8 cellular contexts compared by ENCODE assay signal in the genomic region with DNA sequence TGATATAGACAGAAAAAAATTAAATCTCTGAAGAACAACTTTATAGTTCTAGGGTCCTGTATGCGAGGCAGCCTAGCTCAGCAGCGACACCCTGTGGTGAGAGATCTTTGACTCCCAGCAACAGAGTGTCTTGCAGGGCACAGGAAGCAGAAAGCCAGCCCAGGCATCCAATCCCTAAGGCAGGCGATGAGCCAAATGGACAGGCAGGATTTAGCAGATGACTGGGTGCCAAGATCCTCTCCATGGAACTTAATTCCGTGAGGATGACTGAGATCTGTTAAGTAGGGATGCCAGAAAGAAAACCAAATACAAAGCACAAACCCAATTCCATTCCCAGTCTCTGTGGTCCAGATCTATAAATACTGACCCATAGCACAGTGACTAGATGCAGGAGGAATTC. TPM values are rescaled to one million over a fixed set of nuclear protein-coding genes. Genes with fewer than 3 reads are reported as not detected.
DNase-seq lines count a peak whose midpoint lies in the region; ATAC-seq and TF ChIP-seq lines count a peak whose summit lies in the region.

No MANE protein-coding gene starts in this region.

- peaks cover 2% of the 10 kb centered on the region for H3K4me1 Mint-ChIP-seq in central memory CD8-positive, alpha-beta T cell

- no peak overlapping the region for H3K27ac Mint-ChIP-seq in central memory CD8-positive, alpha-beta T cell (ENCODE audit: low read depth)

- H3K27ac ChIP-seq in AG04450 (ENCODE audit: low read depth, low read length) = no peak overlapping the region

- H3K4me3 ChIP-seq in AG04450 (ENCODE audit: low read depth, low read length) = no peak overlapping the region

- peak; percentile 95 for TF ChIP-seq CTCF in AG04450 (IDR thresholded peaks at IDR 0.05; ENCODE audit: low read depth, low read length)

- no peaks in the 10 kb centered on the region for H3K27me3 Mint-ChIP-seq in central memory CD8-positive, alpha-beta T cell

- no peaks in the 10 kb centered on the region for H3K9me3 Mint-ChIP-seq in central memory CD8-positive, alpha-beta T cell

- H3K36me3 Mint-ChIP-seq in central memory CD8-positive, alpha-beta T cell (ENCODE audit: insufficient read depth) = peaks cover 7% of the 10 kb centered on the region

- ATAC-seq in GM21825 (IDR thresholded peaks at IDR 0.05; ENCODE audit: unreplicated experiment) = peak; percentile 61
- ATAC-seq in central memory CD8-positive, alpha-beta T cell (replicated peaks; ENCODE audit: extremely low read depth, poor library complexity, severe bottlenecking) = no peak

- H3K4me3 Mint-ChIP-seq in central memory CD8-positive, alpha-beta T cell = no peak overlapping the region

- POLR2A ChIA-PET in AG04450 (lab: Yijun Ruan, JAX) = no interaction called here

- DNase-seq in AG04450 (ENCODE audit: low read depth, low spot score) (peak; percentile 89), NCI-H446 (lab: John Stamatoyannopoulos, UW) (peak; percentile 86 to 91), kidney tubule cell (ENCODE audit: low spot score) (peak; percentile 87), mesenteric fat pad (ENCODE audit: low spot score) (no peak)
- DNase-seq in activated CD4-positive, CD25-positive, alpha-beta regulatory T cell treated with anti-CD3 and anti-CD28 coated beads, Interleukin-2, amount 50 U/mL, for 72 hours = peak; percentile 75
- peak; percentile 26 to 54 for DNase-seq in central memory CD8-positive, alpha-beta T cell (ENCODE audit: low spot score in 2 of 2)
- peak; percentile 60 for DNase-seq in stimulated activated CD4-positive, alpha-beta T cell treated with anti-CD3 and anti-CD28 coated beads, Interleukin-2, amount 100 ng/mL, for 4 hours (ENCODE audit: low read depth)

- CTCF ChIA-PET in AG04450 (lab: Charles Lee) = interaction anchor here (0.5 to 2.3 kb wide), 11 partner anchors 11 to 424 kb away, joined by 3 to 11 read pairs (median 4); no protein-coding TSS in a partner anchor

- no peaks in the 10 kb centered on the region for H3K27me3 ChIP-seq in AG04450 (ENCODE audit: control insufficient read depth, insufficient read depth, low read length)

- no peaks in the 10 kb centered on the region for H3K9me3 ChIP-seq in AG04450 (ENCODE audit: control insufficient read depth, insufficient read depth, low read length)

RNA-seq across cellular contexts. Expression of gene HLCS, which starts 38.8 kb away (rescaled TPM):
- polyA plus RNA-seq in AG04450 (2011; rRNA removed) = 19.5 and 22.3 TPM in 2 replicates
- polyA minus RNA-seq in AG04450 (2011; rRNA and poly(A)+ RNA removed) = 24.3 and 26.0 TPM in 2 replicates
- total RNA-seq in mesenteric fat pad = 18.8 TPM
